In the genomic region with DNA sequence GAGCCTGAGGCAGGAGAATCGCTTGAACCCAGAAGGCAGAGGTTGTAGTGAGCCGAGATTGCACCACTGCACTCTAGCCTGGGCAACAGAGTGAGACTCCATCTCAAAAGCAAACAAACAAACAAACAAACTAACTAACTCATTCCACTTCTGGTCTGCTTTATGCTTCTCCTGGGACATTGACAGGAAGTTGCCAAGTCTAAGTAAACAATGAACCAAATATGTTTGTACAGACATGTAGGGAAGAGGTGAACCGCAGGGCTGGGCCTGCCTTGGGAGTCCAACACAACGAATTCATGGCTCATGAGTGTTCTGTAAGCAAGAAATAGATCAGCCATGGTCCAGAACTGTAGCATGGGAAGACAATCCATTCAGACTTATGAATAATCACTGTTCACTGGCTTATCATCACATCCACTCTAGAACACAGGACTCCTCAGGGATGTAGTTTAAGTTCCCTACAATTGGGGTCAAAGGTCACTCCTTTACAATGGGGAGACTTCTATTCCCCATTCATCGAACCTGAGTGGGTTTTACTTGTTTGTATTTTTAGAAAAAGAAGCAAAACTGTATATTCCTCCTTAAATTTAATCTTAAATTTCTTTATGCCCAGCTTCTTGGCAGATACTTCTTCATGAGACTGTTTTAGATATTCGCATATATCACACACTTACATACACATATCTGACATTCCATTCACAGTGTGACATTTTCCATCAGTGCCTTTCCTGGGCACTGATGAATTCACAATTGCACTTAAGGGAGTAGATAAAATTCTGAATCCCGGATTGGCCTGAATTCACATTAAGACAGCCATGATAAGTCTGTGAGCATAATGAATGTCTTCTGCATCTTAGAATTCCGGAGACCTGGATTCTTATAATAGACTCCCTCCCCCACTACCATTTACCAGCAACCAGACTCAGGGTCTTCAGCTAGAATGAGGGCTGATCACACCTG, we compare ENCODE assay signal across 15 cellular contexts.
DNase-seq lines count a peak whose midpoint lies in the region; ATAC-seq, FAIRE-seq and TF ChIP-seq lines count a peak whose summit lies in the region.
"Had no signal": no experiment of that assay in that cellular context is flagged by ENCODE, and none has a peak within 500 bp of the region (broad histone marks: within the 10 kb centered on the region; RNA-seq: fewer than 3 reads in every experiment).

No MANE protein-coding gene starts in this region.

- H3K9me3 Mint-ChIP-seq in T-cell = no peaks in the 10 kb centered on the region

- no peak overlapping the region for H2BK120ac ChIP-seq in mesenchymal stem cell (ENCODE audit: low read depth, low read length)

- no peaks in the 10 kb centered on the region for H3K27me3 ChIP-seq in bronchial epithelial cell (ENCODE audit: control insufficient read depth, insufficient read depth, low read length)
- no peaks in the 10 kb centered on the region for H3K27me3 ChIP-seq in mesenchymal stem cell (ENCODE audit: control insufficient read depth in 1 of 2, insufficient read depth in 1 of 2, low read length in 2 of 2)
- no peaks in the 10 kb centered on the region for H3K27me3 ChIP-seq in thyroid gland
- H3K27me3 ChIP-seq: BE2C, dorsolateral prefrontal cortex had no signal

- intact Hi-C loops in thyroid gland (cut with DNase I) = no loop called here

- H3K9me3 ChIP-seq in mesenchymal stem cell (ENCODE audit: control insufficient read depth, low read length) (no peaks in the 10 kb centered on the region), thyroid gland (no peaks in the 10 kb centered on the region)
- H3K9me3 ChIP-seq: BE2C had no signal

- DNase-seq in AG10803 (ENCODE audit: low read depth) (peak; percentile 61), LNCaP clone FGC (ENCODE audit: low read depth) (peak; percentile 42), bronchial epithelial cell (ENCODE audit: low read depth) (peak; percentile 99), mesenchymal stem cell (peak; percentile 67), T-cell (no peak), thyroid gland (no peak)
- DNase-seq: activated T-cell treated with anti-CD3 and anti-CD28 coated beads for 4 hours, BE2C, dorsolateral prefrontal cortex, NCI-H1105, NCI-H748 treated with DMSO at 0.1 percent for 48 hours had no signal

- H3K4me1 Mint-ChIP-seq in T-cell = no peaks in the 10 kb centered on the region

- FAIRE-seq in bronchial epithelial cell (lab: Jason Lieb, UNC) = peak; percentile 98
- FAIRE-seq: H1 had no signal

- no peak overlapping the region for H2BK5ac ChIP-seq in mesenchymal stem cell (ENCODE audit: low read depth, low read length, poor library complexity, severe bottlenecking)

- H3K4me3 Mint-ChIP-seq in T-cell = no peak overlapping the region

- H3K27me3 Mint-ChIP-seq in T-cell = peaks cover 0 to 3% of the 10 kb centered on the region in 2 donors

- no peak overlapping the region for H3K4me2 ChIP-seq in mesenchymal stem cell (ENCODE audit: low read length, poor library complexity, severe bottlenecking)

- no peak overlapping the region for H3K27ac Mint-ChIP-seq in T-cell

- POLR2A ChIA-PET in T-cell (lab: Charles Lee) = interaction anchor here in 1 of 2 donors (0.6 kb wide), 1 partner anchor 81 kb away, joined by 4 read pairs; no protein-coding TSS in a partner anchor

- 67% methylated on average over 7 of the region's 8 CpGs for WGBS in mesenchymal stem cell
- 74 to 81% methylated on average over 8 of the region's 8 CpGs for WGBS in thyroid gland, 2 donors

- no peak overlapping the region for H2AFZ ChIP-seq in mesenchymal stem cell (ENCODE audit: low read depth, low read length)

- H3K9ac ChIP-seq in mesenchymal stem cell (ENCODE audit: low read length) = no peak overlapping the region

- no peaks in the 10 kb centered on the region for H3K36me3 Mint-ChIP-seq in T-cell

- H4K91ac ChIP-seq in mesenchymal stem cell (ENCODE audit: low read length) = no peak overlapping the region

- H2AK5ac ChIP-seq in mesenchymal stem cell (ENCODE audit: low read length, severe bottlenecking) = no peak overlapping the region

- H3K23ac ChIP-seq in mesenchymal stem cell (ENCODE audit: low read length in 2 of 2) = no peak overlapping the region

- H3K36me3 ChIP-seq in bronchial epithelial cell (ENCODE audit: control insufficient read depth, insufficient read depth, low read length) = no peaks in the 10 kb centered on the region
- no peaks in the 10 kb centered on the region for H3K36me3 ChIP-seq in mesenchymal stem cell (ENCODE audit: control insufficient read depth in 1 of 2, insufficient read depth in 2 of 2, low read depth in 1 of 2, low read length in 2 of 2)
- H3K36me3 ChIP-seq in thyroid gland = no peaks in the 10 kb centered on the region
- H3K36me3 ChIP-seq: BE2C had no signal

- H2BK15ac ChIP-seq in mesenchymal stem cell (ENCODE audit: low read depth, poor library complexity, severe bottlenecking) = no peak overlapping the region

- no peak overlapping the region for H4K8ac ChIP-seq in mesenchymal stem cell (ENCODE audit: low read length)

- no peak overlapping the region for H3K4me3 ChIP-seq in AG10803 (ENCODE audit: low read length)
- H3K4me3 ChIP-seq in LNCaP clone FGC (ENCODE audit: low read depth, low read length) = no peak overlapping the region
- no peak overlapping the region for H3K4me3 ChIP-seq in bronchial epithelial cell (ENCODE audit: low read depth, low read length)
- H3K4me3 ChIP-seq in mesenchymal stem cell (ENCODE audit: insufficient read depth in 1 of 2, low read depth in 1 of 2, low read length in 2 of 2) = no peak overlapping the region
- H3K4me3 ChIP-seq in thyroid gland (replicated peaks in 1 of 3) = no peak overlapping the region
- H3K4me3 ChIP-seq: dorsolateral prefrontal cortex had no signal

- H3K79me1 ChIP-seq in mesenchymal stem cell (replicated peaks; ENCODE audit: low read length, poor library complexity, severe bottlenecking) = no peaks in the 10 kb centered on the region

- H3K27ac ChIP-seq in mesenchymal stem cell (ENCODE audit: low read length, poor library complexity, severe bottlenecking) (no peak overlapping the region), thyroid gland (no peak overlapping the region)
- H3K27ac ChIP-seq: dorsolateral prefrontal cortex had no signal

- H3K18ac ChIP-seq in mesenchymal stem cell (ENCODE audit: low read depth in 1 of 2, low read length in 2 of 2) = no peak overlapping the region

- no peak overlapping the region for H3K4ac ChIP-seq in mesenchymal stem cell (ENCODE audit: low read depth in 1 of 2, low read length in 2 of 2)

- H3K14ac ChIP-seq in mesenchymal stem cell (ENCODE audit: low read length in 2 of 2) = no peak overlapping the region

- H3K4me1 ChIP-seq in mesenchymal stem cell (ENCODE audit: control insufficient read depth, insufficient read depth, low read depth, low read length) (no peaks in the 10 kb centered on the region), thyroid gland (peaks cover 0 to 4% of the 10 kb centered on the region in 2 donors)
- H3K4me1 ChIP-seq: BE2C had no signal

- CTCF ChIA-PET in T-cell (lab: Charles Lee) = no interaction called here

- no peak for TF ChIP-seq CTCF in AG10803 (conservative IDR thresholded peaks at IDR 0.05; ENCODE audit: low read length)
- TF ChIP-seq CTCF in LNCaP clone FGC (IDR thresholded peaks at IDR 0.05; ENCODE audit: control insufficient read depth, extremely low read depth, insufficient read depth) = no peak
- no peak for TF ChIP-seq CTCF in bronchial epithelial cell (IDR thresholded peaks at IDR 0.05; ENCODE audit: insufficient read depth, low read length, severe bottlenecking)
- no peak for TF ChIP-seq CTCF in thyroid gland (IDR thresholded peaks at IDR 0.05)

- TF ChIP-seq POLR2A in thyroid gland (IDR thresholded peaks at IDR 0.05) = no peak

- ATAC-seq in HG03565 (IDR thresholded peaks at IDR 0.05; ENCODE audit: unreplicated experiment) = no peak
- ATAC-seq in T-cell (replicated peaks in 1 of 4) = no peak
- no peak for ATAC-seq in GM18517 (IDR thresholded peaks at IDR 0.05; ENCODE audit: unreplicated experiment)
- ATAC-seq: activated CD4-positive, CD25-positive, alpha-beta regulatory T cell treated with anti-CD3 and anti-CD28 coated beads, Interleukin-2, amount 50 U/mL, for 24 hours had no signal

- H2BK12ac ChIP-seq in mesenchymal stem cell (ENCODE audit: low read length in 2 of 2) = no peak overlapping the region

Comparison
In these comparisons a context has a peak if more than half of its experiments do, and no peak if none do; other contexts are left out.
1. DNase-seq: peak in AG10803 (single experiment), LNCaP clone FGC (single experiment), bronchial epithelial cell (single experiment) and mesenchymal stem cell (single experiment); none in T-cell (0 of 34) and thyroid gland (0 of 2).